Comparison of ENCODE assay signal across 1 cellular context in genomic region chr5:146825033-146825432, GRCh38.
TF ChIP-seq lines count a peak whose summit lies in the region.

No MANE protein-coding gene starts in this region.

TF ChIP-seq in WTC11, 78 proteins besides CTCF, POLR2A, EP300 and RAD21 (continued from another document and continues in another):
- no peak for TF ChIP-seq ZNF281 (CRISPR knock-in tag; IDR thresholded peaks at IDR 0.05)
- no peak for TF ChIP-seq TEAD4 (CRISPR knock-in tag; IDR thresholded peaks at IDR 0.05)
- TF ChIP-seq FOXK1 (CRISPR knock-in tag; IDR thresholded peaks at IDR 0.05), result peak; percentile 38; the same call in 1 of the 2 replicates
- TF ChIP-seq ATF6 (CRISPR knock-in tag; IDR thresholded peaks at IDR 0.05), result no peak
- TF ChIP-seq HMGXB4 (CRISPR knock-in tag; IDR thresholded peaks at IDR 0.05), result no peak
- no peak for TF ChIP-seq ZNF121 (CRISPR knock-in tag; IDR thresholded peaks at IDR 0.05)
- no peak for TF ChIP-seq ZNF317 (CRISPR knock-in tag; IDR thresholded peaks at IDR 0.05; ENCODE audit: borderline replicate concordance, low read depth)
- TF ChIP-seq E2F1 (CRISPR knock-in tag; IDR thresholded peaks at IDR 0.05), result no peak
- no peak for TF ChIP-seq ZNF512 (CRISPR knock-in tag; IDR thresholded peaks at IDR 0.05; ENCODE audit: borderline replicate concordance)
- no peak for TF ChIP-seq ZNF671 (CRISPR knock-in tag; IDR thresholded peaks at IDR 0.05)
- no peak for TF ChIP-seq AR (CRISPR knock-in tag; IDR thresholded peaks at IDR 0.05)
- TF ChIP-seq MLX (CRISPR knock-in tag; IDR thresholded peaks at IDR 0.05), result no peak
- peak; percentile 70; the same call in 1 of the 2 replicates for TF ChIP-seq FOXP4 (CRISPR knock-in tag; IDR thresholded peaks at IDR 0.05)
- no peak for TF ChIP-seq ZNF396 (CRISPR knock-in tag; IDR thresholded peaks at IDR 0.05; ENCODE audit: borderline replicate concordance)
- TF ChIP-seq GTF2I (CRISPR knock-in tag; conservative IDR thresholded peaks at IDR 0.05), result no peak
- no peak for TF ChIP-seq ERG (CRISPR knock-in tag; IDR thresholded peaks at IDR 0.05)
- TF ChIP-seq IRF2 (CRISPR knock-in tag; IDR thresholded peaks at IDR 0.05; ENCODE audit: borderline replicate concordance, low read depth), result no peak
- no peak; the same call in 1 of the 2 replicates for TF ChIP-seq ZBTB43 (CRISPR knock-in tag; IDR thresholded peaks at IDR 0.05)
- no peak for TF ChIP-seq NFATC4 (CRISPR knock-in tag; IDR thresholded peaks at IDR 0.05)
- TF ChIP-seq E2F4 (CRISPR knock-in tag; IDR thresholded peaks at IDR 0.05; ENCODE audit: borderline replicate concordance, low read depth), result no peak
- TF ChIP-seq GABPB1 (CRISPR knock-in tag; IDR thresholded peaks at IDR 0.05), result no peak
- no peak for TF ChIP-seq ZNF232 (CRISPR knock-in tag; IDR thresholded peaks at IDR 0.05)
- no peak for TF ChIP-seq ELF4 (CRISPR knock-in tag; IDR thresholded peaks at IDR 0.05; ENCODE audit: low read depth)
- no peak for TF ChIP-seq FOXP1 (CRISPR knock-in tag; IDR thresholded peaks at IDR 0.05; ENCODE audit: borderline replicate concordance)
- TF ChIP-seq NR1H2 (CRISPR knock-in tag; IDR thresholded peaks at IDR 0.05), result no peak
- 0 out of 2 replicates have a peak, but pooled peaks have one; percentile 34 for TF ChIP-seq CREB1 (CRISPR knock-in tag; IDR thresholded peaks at IDR 0.05)
- peak; percentile 72; the same call in 1 of the 2 replicates for TF ChIP-seq TEAD1 (CRISPR knock-in tag; IDR thresholded peaks at IDR 0.05)
- peak; percentile 38; the same call in 1 of the 2 replicates for TF ChIP-seq ARID4B (CRISPR knock-in tag; IDR thresholded peaks at IDR 0.05; ENCODE audit: borderline replicate concordance)
- peak; percentile 83; the same call in 1 of the 2 replicates for TF ChIP-seq SMAD3 (CRISPR knock-in tag; IDR thresholded peaks at IDR 0.05; ENCODE audit: borderline replicate concordance)
